In the genomic region with DNA sequence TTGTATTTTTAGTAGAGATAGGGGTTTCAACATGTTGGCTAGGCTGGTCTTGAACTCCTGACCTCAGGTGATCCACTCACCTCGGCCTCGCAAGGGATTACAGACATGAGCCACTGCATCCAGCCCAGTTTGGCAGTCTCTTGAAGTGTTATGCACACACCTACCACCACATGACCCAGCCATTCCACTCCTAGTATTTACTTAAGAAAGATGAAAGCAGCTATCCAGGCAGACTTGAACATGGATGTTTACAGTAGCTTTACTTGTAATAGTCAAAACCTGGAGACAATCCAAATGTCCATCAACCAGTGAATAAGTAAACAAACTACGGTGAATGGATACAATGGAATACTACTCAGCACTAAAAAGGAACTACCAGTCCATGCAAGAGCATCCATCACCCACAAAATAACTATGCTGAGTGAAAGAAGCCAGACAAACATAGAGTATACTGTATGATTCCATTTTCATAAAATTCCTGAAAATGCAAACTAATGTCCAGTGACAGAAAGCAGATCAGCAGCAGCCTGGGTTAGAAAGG, we compare ENCODE assay signal across 2 cellular contexts.
TF ChIP-seq lines count a peak whose summit lies in the region.

No MANE protein-coding gene starts in this region.

TF ChIP-seq in Ishikawa, 13 proteins besides CTCF, POLR2A, EP300 and RAD21:
- TF ChIP-seq CEBPB (IDR thresholded peaks at IDR 0.05) (no peak), FOXM1 (IDR thresholded peaks at IDR 0.05; ENCODE audit: borderline replicate concordance, low read depth) (no peak)
- TF ChIP-seq, protein P1, sequence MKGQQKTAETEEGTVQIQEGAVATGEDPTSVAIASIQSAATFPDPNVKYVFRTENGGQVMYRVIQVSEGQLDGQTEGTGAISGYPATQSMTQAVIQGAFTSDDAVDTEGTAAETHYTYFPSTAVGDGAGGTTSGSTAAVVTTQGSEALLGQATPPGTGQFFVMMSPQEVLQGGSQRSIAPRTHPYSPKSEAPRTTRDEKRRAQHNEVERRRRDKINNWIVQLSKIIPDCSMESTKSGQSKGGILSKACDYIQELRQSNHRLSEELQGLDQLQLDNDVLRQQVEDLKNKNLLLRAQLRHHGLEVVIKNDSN (IDR thresholded peaks at IDR 0.05) = peak; percentile 10; the same call in 1 of the 2 replicates

TF ChIP-seq in K562, 482 proteins besides CTCF, POLR2A, EP300 and RAD21:
- TF ChIP-seq ZNF146 (CRISPR knock-in tag; IDR thresholded peaks at IDR 0.05; ENCODE audit: unreplicated experiment) (peak; percentile 64), MEIS2 (IDR thresholded peaks at IDR 0.05; ENCODE audit: partially characterized antibody) (peak; percentile 26), ETV5 (CRISPR knock-in tag; IDR thresholded peaks at IDR 0.05; ENCODE audit: low read depth) (no peak)
- TF ChIP-seq, protein P2, sequence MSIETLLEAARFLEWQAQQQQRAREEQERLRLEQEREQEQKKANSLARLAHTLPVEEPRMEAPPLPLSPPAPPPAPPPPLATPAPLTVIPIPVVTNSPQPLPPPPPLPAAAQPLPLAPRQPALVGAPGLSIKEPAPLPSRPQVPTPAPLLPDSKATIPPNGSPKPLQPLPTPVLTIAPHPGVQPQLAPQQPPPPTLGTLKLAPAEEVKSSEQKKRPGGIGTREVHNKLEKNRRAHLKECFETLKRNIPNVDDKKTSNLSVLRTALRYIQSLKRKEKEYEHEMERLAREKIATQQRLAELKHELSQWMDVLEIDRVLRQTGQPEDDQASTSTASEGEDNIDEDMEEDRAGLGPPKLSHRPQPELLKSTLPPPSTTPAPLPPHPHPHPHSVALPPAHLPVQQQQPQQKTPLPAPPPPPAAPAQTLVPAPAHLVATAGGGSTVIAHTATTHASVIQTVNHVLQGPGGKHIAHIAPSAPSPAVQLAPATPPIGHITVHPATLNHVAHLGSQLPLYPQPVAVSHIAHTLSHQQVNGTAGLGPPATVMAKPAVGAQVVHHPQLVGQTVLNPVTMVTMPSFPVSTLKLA (conservative IDR thresholded peaks at IDR 0.05) = no peak
